ENCODE assay signal across 8 cellular contexts in genomic region chr1:224502459-224503160, GRCh38.
DNase-seq lines count a peak whose midpoint lies in the region; ATAC-seq, FAIRE-seq and TF ChIP-seq lines count a peak whose summit lies in the region.

No MANE protein-coding gene starts in this region.

- H3K4me2 ChIP-seq in astrocyte (ENCODE audit: low read length): peak overlapping the region; percentile 74

- 45% methylated on average over 9 of the region's 12 CpGs for WGBS in right lobe of liver (ENCODE audit: insufficient coverage, low coverage, low lambda C conversion rate, missing lambda C conversion rate)

- H4K20me1 ChIP-seq in astrocyte (ENCODE audit: insufficient read depth, low read length): no peaks in the 10 kb centered on the region

- peak overlapping the region; percentile 64 for H3K9ac ChIP-seq in astrocyte (ENCODE audit: low read length)

- H3K4me3 ChIP-seq in astrocyte (ENCODE audit: insufficient read depth, low read depth, low read length): no peak overlapping the region
- H3K4me3 ChIP-seq in right lobe of liver: no peak overlapping the region

- no peaks in the 10 kb centered on the region for H3K79me2 ChIP-seq in astrocyte (ENCODE audit: insufficient read depth, low read length)

- no peaks in the 10 kb centered on the region for H3K36me3 ChIP-seq in astrocyte (ENCODE audit: insufficient read depth, low read length)
- H3K36me3 ChIP-seq in right lobe of liver: no peaks in the 10 kb centered on the region

- H3K27ac ChIP-seq in C4-2B (peak overlapping the region; percentile 83), astrocyte (ENCODE audit: low read depth, low read length) (peak overlapping the region; percentile 5), right lobe of liver (peak overlapping the region; percentile 69 to 92 (median 75))

- peaks cover 52% of the 10 kb centered on the region for H3K4me1 Mint-ChIP-seq in astrocyte (ENCODE audit: low read depth, unreplicated experiment)

- no peaks in the 10 kb centered on the region for H3K9me3 Mint-ChIP-seq in astrocyte (ENCODE audit: unreplicated experiment)

- H3K9me3 ChIP-seq in astrocyte (ENCODE audit: insufficient read depth, low read depth, low read length): no peaks in the 10 kb centered on the region
- no peaks in the 10 kb centered on the region for H3K9me3 ChIP-seq in right lobe of liver

- peak overlapping the region; percentile 72 for H2AFZ ChIP-seq in astrocyte (ENCODE audit: low read depth, low read length)

- TF ChIP-seq CTCF in C4-2B (conservative IDR thresholded peaks at IDR 0.05): no peak
- TF ChIP-seq CTCF in astrocyte (IDR thresholded peaks at IDR 0.05; ENCODE audit: insufficient read depth, low read depth, low read length): no peak
- no peak for TF ChIP-seq CTCF in right lobe of liver (IDR thresholded peaks at IDR 0.05)

- no peaks in the 10 kb centered on the region for H3K27me3 ChIP-seq in astrocyte (ENCODE audit: insufficient read depth, low read length)
- H3K27me3 ChIP-seq in right lobe of liver: no peaks in the 10 kb centered on the region

- peak; percentile 63 for DNase-seq in M059J (ENCODE audit: low read depth)
- DNase-seq in astrocyte (ENCODE audit: low read depth): no peak
- DNase-seq in right lobe of liver: no peak
- no peak for DNase-seq in stimulated activated CD4-positive, alpha-beta T cell treated with anti-CD3 and anti-CD28 coated beads, Interleukin-2, amount 100 ng/mL, for 24 hours
- DNase-seq in SK-N-DZ (ENCODE audit: low spot score): no peak

- no peaks in the 10 kb centered on the region for H3K36me3 Mint-ChIP-seq in astrocyte (ENCODE audit: low read depth, unreplicated experiment)

- H3K27ac Mint-ChIP-seq in astrocyte (ENCODE audit: unreplicated experiment): peak overlapping the region; percentile 41

- intact Hi-C loops in right lobe of liver (cut with DNase I): no loop called here

- TF ChIP-seq POLR2A in right lobe of liver (IDR thresholded peaks at IDR 0.05): no peak

- H3K4me3 Mint-ChIP-seq in astrocyte (ENCODE audit: unreplicated experiment): no peak overlapping the region

- H3K4me1 ChIP-seq in astrocyte (ENCODE audit: insufficient read depth, low read length): peaks cover 39% of the 10 kb centered on the region
- peaks cover 0 to 50% (median 26%) of the 10 kb centered on the region in 4 donors for H3K4me1 ChIP-seq in right lobe of liver

- no peak for FAIRE-seq in astrocyte (lab: Jason Lieb, UNC)

- H3K27me3 Mint-ChIP-seq in astrocyte (ENCODE audit: low read depth, unreplicated experiment): no peaks in the 10 kb centered on the region

- ATAC-seq in right lobe of liver: no peak
- ATAC-seq in GM18907 (IDR thresholded peaks at IDR 0.05; ENCODE audit: unreplicated experiment): no peak
- ATAC-seq in GM18517 (IDR thresholded peaks at IDR 0.05; ENCODE audit: unreplicated experiment): no peak

Comparison
In these comparisons a context has a peak if more than half of its experiments do, and no peak if none do; other contexts are left out.
1. H3K27ac ChIP-seq: peak in every context shown above with its lines; median percentile 83 in C4-2B; 75 in right lobe of liver; 5 in astrocyte.